Comparison of ENCODE assay signal across 1 cellular context in genomic region chr6:33286946-33287914, GRCh38.
TF ChIP-seq lines count a peak whose summit lies in the region.

No MANE protein-coding gene starts in this region.

TF ChIP-seq in SK-N-SH treated with all-trans-retinoic acid at 6 μM for 48 hours, 23 proteins besides CTCF, POLR2A, EP300 and RAD21 (continued from another document):
- TF ChIP-seq PATZ1 (CRISPR knock-in tag; IDR thresholded peaks at IDR 0.05; ENCODE audit: borderline replicate concordance) (no peak), ZNF70 (CRISPR knock-in tag; IDR thresholded peaks at IDR 0.05) (no peak), ZFP3 (CRISPR knock-in tag; IDR thresholded peaks at IDR 0.05) (no peak), POU6F1 (CRISPR knock-in tag; IDR thresholded peaks at IDR 0.05; ENCODE audit: borderline replicate concordance, low read depth) (no peak), ESRRG (CRISPR knock-in tag; IDR thresholded peaks at IDR 0.05) (no peak), CSRNP3 (CRISPR knock-in tag; IDR thresholded peaks at IDR 0.05) (no peak), ZC3H10 (CRISPR knock-in tag; IDR thresholded peaks at IDR 0.05) (no peak), ZFP30 (CRISPR knock-in tag; IDR thresholded peaks at IDR 0.05) (no peak)
